In the genomic region with DNA sequence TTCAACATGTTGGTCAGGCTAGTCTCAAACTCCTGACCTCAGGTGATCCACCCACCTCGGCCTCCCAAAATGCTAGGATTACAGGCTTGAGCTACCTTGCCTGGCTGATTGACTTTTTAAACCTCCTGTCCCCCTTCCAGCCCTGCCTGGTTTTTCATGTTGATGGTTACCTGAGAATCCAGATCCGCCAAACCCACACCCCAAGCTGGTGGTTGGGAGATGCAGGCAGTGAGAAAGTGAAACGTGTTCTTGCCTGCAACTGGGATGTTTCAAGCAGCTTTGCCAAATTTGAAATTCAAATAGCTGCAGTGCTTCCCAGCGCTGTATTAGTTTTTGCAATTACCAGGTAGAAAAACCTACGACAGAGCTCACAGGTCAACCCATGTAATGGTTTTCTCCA, we compare ENCODE assay signal across 28 cellular contexts.
"Had no signal": no experiment of that assay in that cellular context is flagged by ENCODE, and none has a peak within 500 bp of the region (broad histone marks: within the 10 kb centered on the region; RNA-seq: fewer than 3 reads in every experiment).

No MANE protein-coding gene starts in this region.

- H2AFZ ChIP-seq: neural progenitor cell, parathyroid adenoma had no signal

- H3K4me3 Mint-ChIP-seq: effector memory CD8-positive, alpha-beta T cell; naive thymus-derived CD4-positive, alpha-beta T cell; nephron; neural progenitor cell; stimulated activated memory B cell treated with anti-CD40 and anti-IgM and Interleukin-4, amounts not matched to agents 10 μg/mL and 1 μg/mL and 100 μg/mL, for 72 hours had no signal

- DNase-seq: cortex of kidney; effector memory CD8-positive, alpha-beta T cell; foreskin fibroblast; glutamatergic neuron; hypothalamus; kidney; mesenchymal stem cell; midbrain; naive thymus-derived CD4-positive, alpha-beta T cell; stimulated activated CD4-positive, alpha-beta T cell treated with anti-CD3 and anti-CD28 coated beads, Interleukin-2, amount 100 ng/mL, for 24 hours; stimulated activated CD4-positive, alpha-beta T cell treated with anti-CD3 and anti-CD28 coated beads, Interleukin-4, amount 100 ng/mL, for 24 hours; stimulated activated naive CD8-positive, alpha-beta T cell treated with anti-CD3 and anti-CD28 coated beads, Interleukin-15, Interleukin-2, amounts not matched to agents 100 U/mL and 50 U/mL, for 24 hours; substantia nigra; upper lobe of left lung; uterus had no signal

- ATAC-seq: effector memory CD8-positive, alpha-beta T cell; gastroesophageal sphincter; left lobe of liver; naive thymus-derived CD4-positive, alpha-beta T cell; sciatic nerve; stimulated activated memory B cell treated with anti-CD40 and anti-IgM and Interleukin-4, amounts not matched to agents 10 μg/mL and 1 μg/mL and 100 μg/mL, for 72 hours; stimulated activated naive CD8-positive, alpha-beta T cell treated with anti-CD3 and anti-CD28 coated beads, Interleukin-15, Interleukin-2, amounts not matched to agents 100 U/mL and 50 U/mL, for 24 hours had no signal

- H3K27me3 ChIP-seq: neural progenitor cell, right atrium auricular region, tibial nerve, upper lobe of left lung, uterus had no signal

- H3K4me1 ChIP-seq: parathyroid adenoma, right atrium auricular region, tibial nerve, upper lobe of left lung, uterus had no signal

- H3K27ac ChIP-seq: gastroesophageal sphincter, neural progenitor cell, parathyroid adenoma, right atrium auricular region, thoracic aorta, tibial nerve, upper lobe of left lung, uterus had no signal

- H3K4me3 ChIP-seq: gastroesophageal sphincter, lung, neural progenitor cell, right atrium auricular region, smooth muscle cell, thoracic aorta, tibial nerve, upper lobe of left lung, uterus had no signal

- H3K27ac Mint-ChIP-seq: effector memory CD8-positive, alpha-beta T cell; nephron; neural progenitor cell; progenitor cell of endocrine pancreas; stimulated activated memory B cell treated with anti-CD40 and anti-IgM and Interleukin-4, amounts not matched to agents 10 μg/mL and 1 μg/mL and 100 μg/mL, for 72 hours had no signal

- H3K36me3 Mint-ChIP-seq: neural progenitor cell; stimulated activated memory B cell treated with anti-CD40 and anti-IgM and Interleukin-4, amounts not matched to agents 10 μg/mL and 1 μg/mL and 100 μg/mL, for 72 hours had no signal

- H3K4me2 ChIP-seq: neural progenitor cell, smooth muscle cell had no signal

- H3K9ac ChIP-seq: neural progenitor cell, parathyroid adenoma had no signal

- H3K9me3 ChIP-seq: gastroesophageal sphincter, right atrium auricular region, thoracic aorta, upper lobe of left lung, uterus had no signal

- H3K4me1 Mint-ChIP-seq: stimulated activated memory B cell treated with anti-CD40 and anti-IgM and Interleukin-4, amounts not matched to agents 10 μg/mL and 1 μg/mL and 100 μg/mL, for 72 hours had no signal

- H3K9me3 Mint-ChIP-seq: effector memory CD8-positive, alpha-beta T cell; nephron had no signal

- H3K36me3 ChIP-seq: gastroesophageal sphincter, neural progenitor cell, right atrium auricular region, thoracic aorta, tibial nerve, upper lobe of left lung, uterus had no signal

- H3K27me3 Mint-ChIP-seq: effector memory CD8-positive, alpha-beta T cell; naive thymus-derived CD4-positive, alpha-beta T cell; progenitor cell of endocrine pancreas; stimulated activated memory B cell treated with anti-CD40 and anti-IgM and Interleukin-4, amounts not matched to agents 10 μg/mL and 1 μg/mL and 100 μg/mL, for 72 hours had no signal
